Comparison of ENCODE assay signal across 19 cellular contexts in the genomic region with DNA sequence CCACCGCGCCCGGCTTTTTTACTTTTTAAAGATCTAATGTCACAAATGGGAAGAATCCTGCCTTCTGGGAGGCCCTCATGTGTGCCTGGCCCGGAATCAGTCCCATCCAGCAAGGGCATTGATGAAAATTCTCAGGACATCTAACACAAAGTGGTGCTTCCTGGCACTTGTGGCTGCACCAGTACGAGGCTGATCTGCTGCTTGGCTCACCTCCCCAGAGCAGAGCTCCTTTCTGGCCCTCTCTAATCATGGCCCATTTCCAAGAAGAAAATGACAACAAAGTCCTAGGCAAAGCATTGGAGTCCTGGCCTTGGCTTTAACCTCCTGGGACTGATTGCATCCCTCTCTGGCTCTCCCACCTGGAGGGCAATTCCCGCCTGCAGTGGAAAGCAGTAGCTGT.
"Had no signal": no experiment of that assay in that cellular context is flagged by ENCODE, and none has a peak within 500 bp of the region (broad histone marks: within the 10 kb centered on the region; RNA-seq: fewer than 3 reads in every experiment).

No MANE protein-coding gene starts in this region.

- H3K4me1 ChIP-seq: ascending aorta, colonic mucosa, gastrocnemius medialis, prostate gland, vagina had no signal

- H3K9me3 ChIP-seq: ascending aorta, colonic mucosa, gastrocnemius medialis, heart right ventricle, left lung, prostate gland, right atrium auricular region, tibial nerve, vagina had no signal

- DNase-seq: activated CD4-positive, alpha-beta memory T cell treated with anti-CD3 and anti-CD28 coated beads, Interleukin-2, amount 10 ng/mL, durations not matched to agents 7 days and 5 days; activated CD4-positive, alpha-beta T cell treated with anti-CD3 and anti-CD28 coated beads for 4 hours; activated CD8-positive, alpha-beta memory T cell treated with anti-CD3 and anti-CD28 coated beads, Interleukin-2, amount 10 ng/mL, durations not matched to agents 7 days and 5 days; activated naive CD4-positive, alpha-beta T cell treated with anti-CD3 and anti-CD28 coated beads for 36 hours; colonic mucosa; gastrocnemius medialis; heart right ventricle; left lung; mammary epithelial cell; stimulated activated CD4-positive, alpha-beta T cell treated with anti-CD3 and anti-CD28 coated beads, Interleukin-12 subunit alpha, Interleukin-12 subunit beta, amount 100 ng/mL, for 4 hours; stimulated activated CD4-positive, alpha-beta T cell treated with anti-CD3 and anti-CD28 coated beads, Interleukin-1b, Interleukin-23, amount 100 ng/mL, for 48 hours; stimulated activated CD8-positive, alpha-beta memory T cell treated with anti-CD3 and anti-CD28 coated beads, Interleukin-4, amount 100 ng/mL, for 48 hours; stimulated activated naive CD4-positive, alpha-beta T cell treated with Interleukin-2 at 50 U/mL for 16 hours had no signal

- H3K4me3 ChIP-seq: ascending aorta, colonic mucosa, gastrocnemius medialis, heart right ventricle, left lung, prostate gland, right atrium auricular region, tibial nerve, vagina had no signal

- ATAC-seq: activated CD8-positive, alpha-beta memory T cell treated with anti-CD3 and anti-CD28 coated beads, Interleukin-2, amount 10 ng/mL, durations not matched to agents 7 days and 5 days; gastrocnemius medialis; heart right ventricle; left lung had no signal

- H3K36me3 ChIP-seq: ascending aorta, colonic mucosa, gastrocnemius medialis, heart right ventricle, left lung, prostate gland, right atrium auricular region, tibial nerve, vagina had no signal

- H3K27ac ChIP-seq: ascending aorta, colonic mucosa, gastrocnemius medialis, left lung, prostate gland, right atrium auricular region, tibial nerve, vagina had no signal

- FAIRE-seq: TTC549 had no signal

- H3K27me3 ChIP-seq: ascending aorta, colonic mucosa, gastrocnemius medialis, heart right ventricle, left lung, right atrium auricular region, tibial nerve, vagina had no signal
